ENCODE assay signal across 1 cellular context in genomic region chr19:2416321-2417097, GRCh38.
TF ChIP-seq lines count a peak whose summit lies in the region.

No MANE protein-coding gene starts in this region.

TF ChIP-seq in HepG2, 621 proteins besides CTCF, POLR2A, EP300 and RAD21 (continued from another document and continues in another):
- peak; percentile 71; the same call in 1 of the 2 replicates for TF ChIP-seq ARNT2 (CRISPR knock-in tag; IDR thresholded peaks at IDR 0.05; ENCODE audit: low read depth)
- peak; percentile 51; the same call in 1 of the 2 replicates for TF ChIP-seq ESRRA (CRISPR knock-in tag; IDR thresholded peaks at IDR 0.05; ENCODE audit: low read depth)
- TF ChIP-seq ZNF572 (CRISPR knock-in tag; IDR thresholded peaks at IDR 0.05) = no peak
- no peak for TF ChIP-seq LCORL (IDR thresholded peaks at IDR 0.05)
- TF ChIP-seq LCORL (CRISPR knock-in tag; IDR thresholded peaks at IDR 0.05) = peak; percentile 90
- peak; percentile 85 for TF ChIP-seq ZNF501 (CRISPR knock-in tag; IDR thresholded peaks at IDR 0.05)
- TF ChIP-seq BRF2 (CRISPR knock-in tag; IDR thresholded peaks at IDR 0.05) = no peak
- TF ChIP-seq ZSCAN29 (CRISPR knock-in tag; conservative IDR thresholded peaks at IDR 0.05) = peak; percentile 85
- TF ChIP-seq ZNF34 (CRISPR knock-in tag; IDR thresholded peaks at IDR 0.05; ENCODE audit: borderline replicate concordance) = peak; percentile 44; the same call in 1 of the 2 replicates
- TF ChIP-seq, protein P1, sequence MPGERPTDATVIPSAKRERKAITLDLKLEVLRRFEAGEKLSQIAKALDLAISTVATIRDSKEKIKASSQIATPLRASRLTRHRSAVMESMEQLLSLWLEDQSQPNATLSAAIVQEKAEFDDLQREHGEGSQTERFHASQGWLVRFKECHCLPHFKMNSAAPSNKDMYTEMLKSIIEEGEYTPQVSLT (CRISPR knock-in tag; IDR thresholded peaks at IDR 0.05; ENCODE audit: borderline replicate concordance, low read depth) = no peak
- TF ChIP-seq, protein P2, sequence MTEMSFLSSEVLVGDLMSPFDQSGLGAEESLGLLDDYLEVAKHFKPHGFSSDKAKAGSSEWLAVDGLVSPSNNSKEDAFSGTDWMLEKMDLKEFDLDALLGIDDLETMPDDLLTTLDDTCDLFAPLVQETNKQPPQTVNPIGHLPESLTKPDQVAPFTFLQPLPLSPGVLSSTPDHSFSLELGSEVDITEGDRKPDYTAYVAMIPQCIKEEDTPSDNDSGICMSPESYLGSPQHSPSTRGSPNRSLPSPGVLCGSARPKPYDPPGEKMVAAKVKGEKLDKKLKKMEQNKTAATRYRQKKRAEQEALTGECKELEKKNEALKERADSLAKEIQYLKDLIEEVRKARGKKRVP (CRISPR knock-in tag; IDR thresholded peaks at IDR 0.05) = no peak
- TF ChIP-seq, protein P3, sequence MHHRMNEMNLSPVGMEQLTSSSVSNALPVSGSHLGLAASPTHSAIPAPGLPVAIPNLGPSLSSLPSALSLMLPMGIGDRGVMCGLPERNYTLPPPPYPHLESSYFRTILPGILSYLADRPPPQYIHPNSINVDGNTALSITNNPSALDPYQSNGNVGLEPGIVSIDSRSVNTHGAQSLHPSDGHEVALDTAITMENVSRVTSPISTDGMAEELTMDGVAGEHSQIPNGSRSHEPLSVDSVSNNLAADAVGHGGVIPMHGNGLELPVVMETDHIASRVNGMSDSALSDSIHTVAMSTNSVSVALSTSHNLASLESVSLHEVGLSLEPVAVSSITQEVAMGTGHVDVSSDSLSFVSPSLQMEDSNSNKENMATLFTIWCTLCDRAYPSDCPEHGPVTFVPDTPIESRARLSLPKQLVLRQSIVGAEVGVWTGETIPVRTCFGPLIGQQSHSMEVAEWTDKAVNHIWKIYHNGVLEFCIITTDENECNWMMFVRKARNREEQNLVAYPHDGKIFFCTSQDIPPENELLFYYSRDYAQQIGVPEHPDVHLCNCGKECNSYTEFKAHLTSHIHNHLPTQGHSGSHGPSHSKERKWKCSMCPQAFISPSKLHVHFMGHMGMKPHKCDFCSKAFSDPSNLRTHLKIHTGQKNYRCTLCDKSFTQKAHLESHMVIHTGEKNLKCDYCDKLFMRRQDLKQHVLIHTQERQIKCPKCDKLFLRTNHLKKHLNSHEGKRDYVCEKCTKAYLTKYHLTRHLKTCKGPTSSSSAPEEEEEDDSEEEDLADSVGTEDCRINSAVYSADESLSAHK (CRISPR knock-in tag; IDR thresholded peaks at IDR 0.05; ENCODE audit: borderline replicate concordance) = no peak
- TF ChIP-seq ZNF782 (CRISPR knock-in tag; IDR thresholded peaks at IDR 0.05; ENCODE audit: borderline replicate concordance) = no peak; the same call in 1 of the 2 replicates
- 0 out of 2 replicates have a peak, but pooled peaks have one; percentile 71 for TF ChIP-seq BRCA1 (CRISPR knock-in tag; IDR thresholded peaks at IDR 0.05)
- peak; percentile 86 for TF ChIP-seq ZFP91 (CRISPR knock-in tag; IDR thresholded peaks at IDR 0.05; ENCODE audit: borderline replicate concordance)
- peak; percentile 87 for TF ChIP-seq PHF20 (CRISPR knock-in tag; IDR thresholded peaks at IDR 0.05)
- peak; percentile 39; the same call in 1 of the 2 replicates for TF ChIP-seq MAZ (IDR thresholded peaks at IDR 0.05; ENCODE audit: borderline replicate concordance, low read depth, low read length)
- TF ChIP-seq MAZ (CRISPR knock-in tag; IDR thresholded peaks at IDR 0.05; ENCODE audit: low read depth) = no peak
- TF ChIP-seq YEATS4 (CRISPR knock-in tag; IDR thresholded peaks at IDR 0.05; ENCODE audit: borderline replicate concordance) = peak; percentile 67; the same call in 1 of the 2 replicates
- peak; percentile 47; the same call in 1 of the 2 replicates for TF ChIP-seq GMEB1 (CRISPR knock-in tag; IDR thresholded peaks at IDR 0.05; ENCODE audit: borderline replicate concordance)
- TF ChIP-seq ZNF160 (CRISPR knock-in tag; IDR thresholded peaks at IDR 0.05) = 0 out of 2 replicates have a peak, but pooled peaks have one; percentile 47
- peak; percentile 73; the same call in 1 of the 2 replicates for TF ChIP-seq RXRB (CRISPR knock-in tag; IDR thresholded peaks at IDR 0.05; ENCODE audit: borderline replicate concordance)
- TF ChIP-seq, protein P4, sequence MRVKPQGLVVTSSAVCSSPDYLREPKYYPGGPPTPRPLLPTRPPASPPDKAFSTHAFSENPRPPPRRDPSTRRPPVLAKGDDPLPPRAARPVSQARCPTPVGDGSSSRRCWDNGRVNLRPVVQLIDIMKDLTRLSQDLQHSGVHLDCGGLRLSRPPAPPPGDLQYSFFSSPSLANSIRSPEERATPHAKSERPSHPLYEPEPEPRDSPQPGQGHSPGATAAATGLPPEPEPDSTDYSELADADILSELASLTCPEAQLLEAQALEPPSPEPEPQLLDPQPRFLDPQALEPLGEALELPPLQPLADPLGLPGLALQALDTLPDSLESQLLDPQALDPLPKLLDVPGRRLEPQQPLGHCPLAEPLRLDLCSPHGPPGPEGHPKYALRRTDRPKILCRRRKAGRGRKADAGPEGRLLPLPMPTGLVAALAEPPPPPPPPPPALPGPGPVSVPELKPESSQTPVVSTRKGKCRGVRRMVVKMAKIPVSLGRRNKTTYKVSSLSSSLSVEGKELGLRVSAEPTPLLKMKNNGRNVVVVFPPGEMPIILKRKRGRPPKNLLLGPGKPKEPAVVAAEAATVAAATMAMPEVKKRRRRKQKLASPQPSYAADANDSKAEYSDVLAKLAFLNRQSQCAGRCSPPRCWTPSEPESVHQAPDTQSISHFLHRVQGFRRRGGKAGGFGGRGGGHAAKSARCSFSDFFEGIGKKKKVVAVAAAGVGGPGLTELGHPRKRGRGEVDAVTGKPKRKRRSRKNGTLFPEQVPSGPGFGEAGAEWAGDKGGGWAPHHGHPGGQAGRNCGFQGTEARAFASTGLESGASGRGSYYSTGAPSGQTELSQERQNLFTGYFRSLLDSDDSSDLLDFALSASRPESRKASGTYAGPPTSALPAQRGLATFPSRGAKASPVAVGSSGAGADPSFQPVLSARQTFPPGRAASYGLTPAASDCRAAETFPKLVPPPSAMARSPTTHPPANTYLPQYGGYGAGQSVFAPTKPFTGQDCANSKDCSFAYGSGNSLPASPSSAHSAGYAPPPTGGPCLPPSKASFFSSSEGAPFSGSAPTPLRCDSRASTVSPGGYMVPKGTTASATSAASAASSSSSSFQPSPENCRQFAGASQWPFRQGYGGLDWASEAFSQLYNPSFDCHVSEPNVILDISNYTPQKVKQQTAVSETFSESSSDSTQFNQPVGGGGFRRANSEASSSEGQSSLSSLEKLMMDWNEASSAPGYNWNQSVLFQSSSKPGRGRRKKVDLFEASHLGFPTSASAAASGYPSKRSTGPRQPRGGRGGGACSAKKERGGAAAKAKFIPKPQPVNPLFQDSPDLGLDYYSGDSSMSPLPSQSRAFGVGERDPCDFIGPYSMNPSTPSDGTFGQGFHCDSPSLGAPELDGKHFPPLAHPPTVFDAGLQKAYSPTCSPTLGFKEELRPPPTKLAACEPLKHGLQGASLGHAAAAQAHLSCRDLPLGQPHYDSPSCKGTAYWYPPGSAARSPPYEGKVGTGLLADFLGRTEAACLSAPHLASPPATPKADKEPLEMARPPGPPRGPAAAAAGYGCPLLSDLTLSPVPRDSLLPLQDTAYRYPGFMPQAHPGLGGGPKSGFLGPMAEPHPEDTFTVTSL (CRISPR knock-in tag; IDR thresholded peaks at IDR 0.05; ENCODE audit: borderline replicate concordance) = peak; percentile 73
- no peak for TF ChIP-seq ETS1 (CRISPR knock-in tag; IDR thresholded peaks at IDR 0.05)
- peak; percentile 34; the same call in 1 of the 2 replicates for TF ChIP-seq FOXJ3 (CRISPR knock-in tag; IDR thresholded peaks at IDR 0.05; ENCODE audit: borderline replicate concordance)
- TF ChIP-seq SP140L (CRISPR knock-in tag; IDR thresholded peaks at IDR 0.05; ENCODE audit: borderline replicate concordance) = no peak
- TF ChIP-seq, protein P5, sequence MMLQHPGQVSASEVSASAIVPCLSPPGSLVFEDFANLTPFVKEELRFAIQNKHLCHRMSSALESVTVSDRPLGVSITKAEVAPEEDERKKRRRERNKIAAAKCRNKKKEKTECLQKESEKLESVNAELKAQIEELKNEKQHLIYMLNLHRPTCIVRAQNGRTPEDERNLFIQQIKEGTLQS (CRISPR knock-in tag; IDR thresholded peaks at IDR 0.05) = peak; percentile 32; the same call in 1 of the 2 replicates
- TF ChIP-seq KAT8 (CRISPR knock-in tag; IDR thresholded peaks at IDR 0.05) = peak; percentile 94
- TF ChIP-seq ZNF317 (CRISPR knock-in tag; IDR thresholded peaks at IDR 0.05) = peak; percentile 55
- no peak for TF ChIP-seq ZNF382 (CRISPR knock-in tag; IDR thresholded peaks at IDR 0.05; ENCODE audit: borderline replicate concordance)
- TF ChIP-seq, protein P6, sequence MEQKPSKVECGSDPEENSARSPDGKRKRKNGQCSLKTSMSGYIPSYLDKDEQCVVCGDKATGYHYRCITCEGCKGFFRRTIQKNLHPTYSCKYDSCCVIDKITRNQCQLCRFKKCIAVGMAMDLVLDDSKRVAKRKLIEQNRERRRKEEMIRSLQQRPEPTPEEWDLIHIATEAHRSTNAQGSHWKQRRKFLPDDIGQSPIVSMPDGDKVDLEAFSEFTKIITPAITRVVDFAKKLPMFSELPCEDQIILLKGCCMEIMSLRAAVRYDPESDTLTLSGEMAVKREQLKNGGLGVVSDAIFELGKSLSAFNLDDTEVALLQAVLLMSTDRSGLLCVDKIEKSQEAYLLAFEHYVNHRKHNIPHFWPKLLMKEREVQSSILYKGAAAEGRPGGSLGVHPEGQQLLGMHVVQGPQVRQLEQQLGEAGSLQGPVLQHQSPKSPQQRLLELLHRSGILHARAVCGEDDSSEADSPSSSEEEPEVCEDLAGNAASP (CRISPR knock-in tag; IDR thresholded peaks at IDR 0.05; ENCODE audit: borderline replicate concordance) = peak; percentile 66
- TF ChIP-seq, protein P7, sequence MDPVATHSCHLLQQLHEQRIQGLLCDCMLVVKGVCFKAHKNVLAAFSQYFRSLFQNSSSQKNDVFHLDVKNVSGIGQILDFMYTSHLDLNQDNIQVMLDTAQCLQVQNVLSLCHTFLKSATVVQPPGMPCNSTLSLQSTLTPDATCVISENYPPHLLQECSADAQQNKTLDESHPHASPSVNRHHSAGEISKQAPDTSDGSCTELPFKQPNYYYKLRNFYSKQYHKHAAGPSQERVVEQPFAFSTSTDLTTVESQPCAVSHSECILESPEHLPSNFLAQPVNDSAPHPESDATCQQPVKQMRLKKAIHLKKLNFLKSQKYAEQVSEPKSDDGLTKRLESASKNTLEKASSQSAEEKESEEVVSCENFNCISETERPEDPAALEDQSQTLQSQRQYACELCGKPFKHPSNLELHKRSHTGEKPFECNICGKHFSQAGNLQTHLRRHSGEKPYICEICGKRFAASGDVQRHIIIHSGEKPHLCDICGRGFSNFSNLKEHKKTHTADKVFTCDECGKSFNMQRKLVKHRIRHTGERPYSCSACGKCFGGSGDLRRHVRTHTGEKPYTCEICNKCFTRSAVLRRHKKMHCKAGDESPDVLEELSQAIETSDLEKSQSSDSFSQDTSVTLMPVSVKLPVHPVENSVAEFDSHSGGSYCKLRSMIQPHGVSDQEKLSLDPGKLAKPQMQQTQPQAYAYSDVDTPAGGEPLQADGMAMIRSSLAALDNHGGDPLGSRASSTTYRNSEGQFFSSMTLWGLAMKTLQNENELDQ (CRISPR knock-in tag; IDR thresholded peaks at IDR 0.05; ENCODE audit: borderline replicate concordance) = no peak
- peak; percentile 93 for TF ChIP-seq ZNF709 (CRISPR knock-in tag; IDR thresholded peaks at IDR 0.05)
- no peak for TF ChIP-seq ATM (IDR thresholded peaks at IDR 0.05; ENCODE audit: borderline replicate concordance)
- TF ChIP-seq ZNF136 (CRISPR knock-in tag; IDR thresholded peaks at IDR 0.05; ENCODE audit: low read depth) = 0 out of 2 replicates have a peak, but pooled peaks have one; percentile 27
- TF ChIP-seq ZFP82 (CRISPR knock-in tag; IDR thresholded peaks at IDR 0.05; ENCODE audit: borderline replicate concordance) = no peak
- no peak; the same call in 1 of the 2 replicates for TF ChIP-seq FOXK1 (CRISPR knock-in tag; IDR thresholded peaks at IDR 0.05; ENCODE audit: borderline replicate concordance, low read depth)
- TF ChIP-seq ATAD3A (CRISPR knock-in tag; IDR thresholded peaks at IDR 0.05) = no peak
- TF ChIP-seq PAX8 (CRISPR knock-in tag; IDR thresholded peaks at IDR 0.05; ENCODE audit: borderline replicate concordance) = no peak
- TF ChIP-seq NFIB (CRISPR knock-in tag; IDR thresholded peaks at IDR 0.05; ENCODE audit: borderline replicate concordance) = no peak
- peak; percentile 85 for TF ChIP-seq ZNF124 (CRISPR knock-in tag; IDR thresholded peaks at IDR 0.05)
